ENCODE assay signal across 8 cellular contexts in the genomic region with DNA sequence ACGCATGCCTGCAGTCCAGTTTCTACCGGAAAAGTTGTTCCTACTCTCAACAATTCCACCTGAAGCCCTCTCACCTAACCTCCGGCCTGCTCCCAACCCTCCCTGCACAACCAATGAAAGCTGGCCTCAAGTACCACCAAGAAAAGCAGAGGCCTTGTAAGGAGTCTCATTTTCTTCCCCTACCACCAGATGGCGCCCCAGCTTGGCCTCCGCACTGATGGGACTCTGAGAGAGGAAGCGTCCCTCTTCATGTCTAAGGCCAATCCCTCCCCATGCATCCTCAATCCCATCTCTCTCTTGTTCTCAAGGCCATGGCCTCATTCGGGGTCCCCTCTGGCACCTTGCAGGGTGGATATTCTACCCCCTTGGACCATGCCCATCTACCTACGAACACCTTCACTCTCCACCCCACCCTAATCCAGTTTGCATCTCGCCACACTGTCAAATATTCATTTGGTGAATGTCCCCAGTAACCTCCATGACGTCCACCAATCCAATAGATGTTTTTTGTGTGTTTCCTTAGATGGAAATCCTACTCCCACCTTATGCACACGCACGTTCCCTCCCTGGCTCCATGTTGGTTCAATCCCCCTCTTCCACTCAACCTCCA.
DNase-seq lines count a peak whose midpoint lies in the region; ATAC-seq and TF ChIP-seq lines count a peak whose summit lies in the region.

No MANE protein-coding gene starts in this region.

- H3K4me3 ChIP-seq in DND-41 (ENCODE audit: low read depth in 1 of 2, low read length in 2 of 2) (no peak overlapping the region), LNCaP clone FGC (ENCODE audit: low read depth, low read length) (no peak overlapping the region), WERI-Rb-1 (ENCODE audit: low read depth, low read length) (no peak overlapping the region), lung (no peak overlapping the region)

- H3K36me3 ChIP-seq in DND-41 (ENCODE audit: insufficient read depth, low read length): no peaks in the 10 kb centered on the region
- no peaks in the 10 kb centered on the region for H3K36me3 ChIP-seq in WERI-Rb-1
- no peaks in the 10 kb centered on the region for H3K36me3 ChIP-seq in lung (ENCODE audit: control insufficient read depth in 2 of 2, insufficient read depth in 2 of 2, low read length in 2 of 2)

- H3K9ac ChIP-seq in DND-41 (ENCODE audit: low read depth, low read length): no peak overlapping the region

- ATAC-seq in DND-41 (ENCODE audit: insufficient read depth, low read depth): peak; percentile 74; the same call in 1 of the 3 replicates
- ATAC-seq in lung (ENCODE audit: insufficient read depth, low FRiP score): no peak
- no peak for ATAC-seq in HG03159 (IDR thresholded peaks at IDR 0.05; ENCODE audit: unreplicated experiment)
- no peak for ATAC-seq in GM21360 (IDR thresholded peaks at IDR 0.05; ENCODE audit: unreplicated experiment)

- H3K27ac ChIP-seq in DND-41 (ENCODE audit: low read length) (no peak overlapping the region), WERI-Rb-1 (no peak overlapping the region), lung (ENCODE audit: low read depth in 1 of 2, low read length in 1 of 2) (no peak overlapping the region)

- no peak overlapping the region for H2AFZ ChIP-seq in DND-41 (ENCODE audit: low read depth, low read length)

- H3K79me2 ChIP-seq in DND-41 (ENCODE audit: insufficient read depth, low read length): no peaks in the 10 kb centered on the region

- H3K9me3 ChIP-seq in DND-41 (ENCODE audit: insufficient read depth, low read length, severe bottlenecking): no peaks in the 10 kb centered on the region
- peaks cover 5% of the 10 kb centered on the region for H3K9me3 ChIP-seq in WERI-Rb-1 (ENCODE audit: severe bottlenecking)
- H3K9me3 ChIP-seq in lung (ENCODE audit: control insufficient read depth in 2 of 2, insufficient read depth in 1 of 2, low read length in 1 of 2): no peaks in the 10 kb centered on the region

- no peaks in the 10 kb centered on the region for H3K4me1 ChIP-seq in DND-41 (ENCODE audit: insufficient read depth, low read length)
- H3K4me1 ChIP-seq in lung (ENCODE audit: control insufficient read depth in 2 of 2, insufficient read depth in 2 of 2, low read length in 2 of 2): no peaks in the 10 kb centered on the region

- DNase-seq in DND-41: peak; percentile 64
- DNase-seq in LNCaP clone FGC (ENCODE audit: low read depth): no peak
- peak; percentile 75 for DNase-seq in WERI-Rb-1
- DNase-seq in central memory CD4-positive, alpha-beta T cell: peak; percentile 28
- peak; percentile 60 for DNase-seq in lung (ENCODE audit: low spot score)
- DNase-seq in stimulated activated CD8-positive, alpha-beta memory T cell treated with anti-CD3 and anti-CD28 coated beads, Interleukin-4, amount 100 ng/mL, for 24 hours (ENCODE audit: low read depth): peak; percentile 24

- H4K20me1 ChIP-seq in DND-41 (ENCODE audit: insufficient read depth, low read length): no peaks in the 10 kb centered on the region

- WGBS in lung, 2 donors: 57 to 62% methylated on average over 12 of the region's 12 CpGs

- TF ChIP-seq CTCF in DND-41 (IDR thresholded peaks at IDR 0.05; ENCODE audit: borderline replicate concordance, extremely low read depth, low read length, poor library complexity, severe bottlenecking) (peak; percentile 82), LNCaP clone FGC (IDR thresholded peaks at IDR 0.05; ENCODE audit: control insufficient read depth, extremely low read depth, insufficient read depth) (peak; percentile 86), WERI-Rb-1 (IDR thresholded peaks at IDR 0.05; ENCODE audit: low read depth, low read length) (peak; percentile 86), lung (IDR thresholded peaks at IDR 0.05; ENCODE audit: control extremely low read depth, extremely low read depth) (peak; percentile 45)

- no peak overlapping the region for H3K4me2 ChIP-seq in DND-41 (ENCODE audit: insufficient read depth, low read length)

- H3K27me3 ChIP-seq in DND-41 (ENCODE audit: insufficient read depth, low read length, poor library complexity) (no peaks in the 10 kb centered on the region), WERI-Rb-1 (ENCODE audit: insufficient read depth, low read depth, severe bottlenecking) (no peaks in the 10 kb centered on the region), lung (ENCODE audit: control insufficient read depth, insufficient read depth) (no peaks in the 10 kb centered on the region)
